8 cellular contexts compared by ENCODE assay signal in genomic region chr1:44672956-44673674, GRCh38. TPM values are rescaled to one million over a fixed set of nuclear protein-coding genes. Genes with fewer than 3 reads are reported as not detected.
DNase-seq lines count a peak whose midpoint lies in the region; ATAC-seq and TF ChIP-seq lines count a peak whose summit lies in the region.

No MANE protein-coding gene starts in this region.

- H3K4me1 ChIP-seq in mammary epithelial cell (ENCODE audit: insufficient read depth, low read length) (peaks cover 24% of the 10 kb centered on the region), muscle layer of colon (ENCODE audit: insufficient read depth, low read length) (peaks cover 25% of the 10 kb centered on the region)

- peak overlapping the region; percentile 77 for H3K4me2 ChIP-seq in mammary epithelial cell (ENCODE audit: insufficient read depth, low read depth, low read length)

- no peak overlapping the region for H3K27ac Mint-ChIP-seq in stimulated activated naive CD8-positive, alpha-beta T cell treated with anti-CD3 and anti-CD28 coated beads, Interleukin-15, Interleukin-2, amounts not matched to agents 100 ng/mL and 50 ng/mL, for 24 hours

- H3K79me2 ChIP-seq in mammary epithelial cell (ENCODE audit: insufficient read depth, low read length) = no peaks in the 10 kb centered on the region

- H3K4me3 ChIP-seq in mammary epithelial cell (replicated peaks in 1 of 3; ENCODE audit: insufficient read depth in 1 of 3, low read depth in 2 of 3, low read length in 3 of 3) (peak overlapping the region; percentile 49 to 77 (median 73)), muscle layer of colon (ENCODE audit: low read depth in 1 of 2, low read length in 2 of 2) (peak overlapping the region; percentile 87)

- no peaks in the 10 kb centered on the region for H3K36me3 Mint-ChIP-seq in stimulated activated naive CD8-positive, alpha-beta T cell treated with anti-CD3 and anti-CD28 coated beads, Interleukin-15, Interleukin-2, amounts not matched to agents 100 ng/mL and 50 ng/mL, for 24 hours (ENCODE audit: low read depth)

- H3K36me3 ChIP-seq in mammary epithelial cell (ENCODE audit: insufficient read depth, low read length) = no peaks in the 10 kb centered on the region
- H3K36me3 ChIP-seq in muscle layer of colon (ENCODE audit: insufficient read depth, low read length) = no peaks in the 10 kb centered on the region

- in situ Hi-C loops in mammary epithelial cell (cut with MboI; ENCODE audit: low sequenced_read_pairs in 2 of 2) = no loop called here

- BruUV-seq in mammary epithelial cell (replicated peaks; lab: Mats Ljungman, UMichigan) = no TSS peak

- intact Hi-C loops in mammary epithelial cell (cut with micrococcal nuclease) = no loop called here

- H3K4me1 Mint-ChIP-seq in stimulated activated naive CD8-positive, alpha-beta T cell treated with anti-CD3 and anti-CD28 coated beads, Interleukin-15, Interleukin-2, amounts not matched to agents 100 ng/mL and 50 ng/mL, for 24 hours (ENCODE audit: low read depth) = peaks cover 29% of the 10 kb centered on the region

- H3K27me3 ChIP-seq in mammary epithelial cell (ENCODE audit: insufficient read depth, low read length) (no peaks in the 10 kb centered on the region), muscle layer of colon (ENCODE audit: control insufficient read depth in 1 of 2, insufficient read depth in 2 of 2, low read length in 2 of 2) (no peaks in the 10 kb centered on the region)

- H3K9me3 Mint-ChIP-seq in stimulated activated naive CD8-positive, alpha-beta T cell treated with anti-CD3 and anti-CD28 coated beads, Interleukin-15, Interleukin-2, amounts not matched to agents 100 ng/mL and 50 ng/mL, for 24 hours = no peaks in the 10 kb centered on the region

- H4K20me1 ChIP-seq in mammary epithelial cell (ENCODE audit: insufficient read depth, low read length) = no peaks in the 10 kb centered on the region

- ATAC-seq in stimulated activated naive CD8-positive, alpha-beta T cell treated with anti-CD3 and anti-CD28 coated beads, Interleukin-15, Interleukin-2, amounts not matched to agents 100 U/mL and 50 U/mL, for 24 hours = no peak
- ATAC-seq in GM19351 (IDR thresholded peaks at IDR 0.05; ENCODE audit: unreplicated experiment) = no peak

- H3K27ac ChIP-seq in mammary epithelial cell (ENCODE audit: insufficient read depth, low read depth, low read length) (peak overlapping the region; percentile 53), muscle layer of colon (ENCODE audit: low read depth, low read length) (peak overlapping the region; percentile 97)

- peak overlapping the region; percentile 98 for H2AFZ ChIP-seq in mammary epithelial cell (ENCODE audit: low read depth, low read length)

- H3K4me3 Mint-ChIP-seq in stimulated activated naive CD8-positive, alpha-beta T cell treated with anti-CD3 and anti-CD28 coated beads, Interleukin-15, Interleukin-2, amounts not matched to agents 100 ng/mL and 50 ng/mL, for 24 hours = peak overlapping the region; percentile 84

- no peak for TF ChIP-seq CTCF in mammary epithelial cell (conservative IDR thresholded peaks at IDR 0.05 in 1 of 2, IDR thresholded peaks at IDR 0.05 in 1 of 2; ENCODE audit: extremely low read depth in 1 of 2, insufficient read depth in 1 of 2, low read depth in 1 of 2, low read length in 2 of 2)

- WGBS in mammary epithelial cell (ENCODE audit: low coverage, missing lambda C conversion rate) = 93% methylated on average over 13 of the region's 14 CpGs

- dilution Hi-C loops in mammary epithelial cell (cut with HindIII; ENCODE audit: low sequenced_read_pairs) = no loop called here

- CTCF ChIA-PET in mammary epithelial cell (lab: Charles Lee; ENCODE audit: low non-redundant PET) = no interaction called here

- H3K9ac ChIP-seq in mammary epithelial cell (ENCODE audit: insufficient read depth, low read length) = peak overlapping the region; percentile 75
- peak overlapping the region; percentile 89 for H3K9ac ChIP-seq in muscle layer of colon (ENCODE audit: low read length)

- DNase-seq in stimulated activated naive CD8-positive, alpha-beta T cell treated with anti-CD3 and anti-CD28 coated beads, Interleukin-15, Interleukin-2, amounts not matched to agents 100 U/mL and 50 U/mL, for 24 hours = no peak
- DNase-seq in mammary epithelial cell (no peak), HT-29 (ENCODE audit: low spot score) (no peak), NCI-H1105 treated with DMSO at 0.1 percent for 48 hours (lab: John Stamatoyannopoulos, UW) (no peak), AG08395 (ENCODE audit: low spot score) (no peak)

- no peaks in the 10 kb centered on the region for H3K9me3 ChIP-seq in mammary epithelial cell (replicated peaks; ENCODE audit: insufficient read depth, low read length)
- no peaks in the 10 kb centered on the region for H3K9me3 ChIP-seq in muscle layer of colon (ENCODE audit: low read length)

- no peaks in the 10 kb centered on the region for H3K27me3 Mint-ChIP-seq in stimulated activated naive CD8-positive, alpha-beta T cell treated with anti-CD3 and anti-CD28 coated beads, Interleukin-15, Interleukin-2, amounts not matched to agents 100 ng/mL and 50 ng/mL, for 24 hours

RNA-seq across cellular contexts. Expression of gene TMEM53, which starts 1.2 kb away (rescaled TPM):
- total RNA-seq in mammary epithelial cell = 1 to 10 TPM; 9.3 to 9.7 TPM
- 13.0 TPM for polyA plus RNA-seq in mammary epithelial cell
- polyA minus RNA-seq in mammary epithelial cell = 2.2 TPM
- 19.5 and 27.5 TPM in 2 replicates for total RNA-seq in HT-29 (2014; rRNA removed; shearing (Covaris generic))

RNA-seq across cellular contexts. Expression of gene ARMH1, which starts 1.4 kb away (rescaled TPM):
- 1 to 10 TPM in 1 of 2 donors, not detected in 1; 1.5 TPM for total RNA-seq in mammary epithelial cell
- 0.51 TPM for polyA plus RNA-seq in mammary epithelial cell
- not detected for polyA minus RNA-seq in mammary epithelial cell
- total RNA-seq in HT-29 (2014; rRNA removed; shearing (Covaris generic)) = 0.15 and 0.99 TPM in 2 replicates

RNA-seq across cellular contexts. Expression of gene RNU5D-1, which starts 57.9 kb away (rescaled TPM):
- total RNA-seq in mammary epithelial cell = not detected
- polyA plus RNA-seq in mammary epithelial cell = not detected
- polyA minus RNA-seq in mammary epithelial cell = under 0.01 TPM
- not detected in 2 replicates for total RNA-seq in HT-29 (2014; rRNA removed; shearing (Covaris generic))
